Comparison of ENCODE assay signal across 22 cellular contexts in genomic region chr19:10683064-10683426, GRCh38. TPM values are rescaled to one million over a fixed set of nuclear protein-coding genes. Genes with fewer than 3 reads are reported as not detected.
DNase-seq lines count a peak whose midpoint lies in the region; ATAC-seq and TF ChIP-seq lines count a peak whose summit lies in the region.
"Had no signal": no experiment of that assay in that cellular context is flagged by ENCODE, and none has a peak within 500 bp of the region (broad histone marks: within the 10 kb centered on the region; RNA-seq: fewer than 3 reads in every experiment).

No MANE protein-coding gene starts in this region.

- H3F3A ChIP-seq in GM23338 (replicated peaks; ENCODE audit: low read depth) = peaks cover 76% of the 10 kb centered on the region

- TF ChIP-seq CTCF in GM23338 (conservative IDR thresholded peaks at IDR 0.05; ENCODE audit: low read depth in 2 of 2) (no peak), RWPE1 (conservative IDR thresholded peaks at IDR 0.05; ENCODE audit: low read depth) (no peak), endodermal cell (conservative IDR thresholded peaks at IDR 0.05) (no peak), progenitor cell of endocrine pancreas (IDR thresholded peaks at IDR 0.05; ENCODE audit: unreplicated experiment) (no peak)

- H3K4me3 Mint-ChIP-seq in GM23338 = no peak overlapping the region
- no peak overlapping the region for H3K4me3 Mint-ChIP-seq in endodermal cell
- no peak overlapping the region for H3K4me3 Mint-ChIP-seq in progenitor cell of endocrine pancreas (ENCODE audit: low read depth)
- H3K4me3 Mint-ChIP-seq: CD4-positive, alpha-beta memory T cell; IgD-negative memory B cell had no signal

- H3K27me3 Mint-ChIP-seq in GM23338 (ENCODE audit: insufficient read depth, low read depth, poor library complexity) (peaks cover 29% of the 10 kb centered on the region), endodermal cell (ENCODE audit: insufficient read depth) (no peaks in the 10 kb centered on the region), progenitor cell of endocrine pancreas (no peaks in the 10 kb centered on the region)
- H3K27me3 Mint-ChIP-seq: CD4-positive, alpha-beta memory T cell; IgD-negative memory B cell had no signal

- ATAC-seq in GM23338 = no peak; the same call in 2 of the 3 replicates
- ATAC-seq in aorta (ENCODE audit: low FRiP score) = no peak
- no peak for ATAC-seq in GM21381 (IDR thresholded peaks at IDR 0.05; ENCODE audit: unreplicated experiment)

- no peaks in the 10 kb centered on the region for H3K9me2 ChIP-seq in GM23338 (ENCODE audit: insufficient read depth)

- H3K9me3 ChIP-seq in endodermal cell (ENCODE audit: control insufficient read depth, low read length) (no peaks in the 10 kb centered on the region), aorta (ENCODE audit: control insufficient read depth, low read length) (no peaks in the 10 kb centered on the region)

- peaks cover 68% of the 10 kb centered on the region for H3K79me2 ChIP-seq in GM23338 (replicated peaks; ENCODE audit: insufficient read depth)

- H2AFZ ChIP-seq in GM23338 = no peak overlapping the region
- H2AFZ ChIP-seq: PC-9 had no signal

- peaks cover 97% of the 10 kb centered on the region for H3K36me3 Mint-ChIP-seq in GM23338 (ENCODE audit: low read depth)
- peaks cover 85% of the 10 kb centered on the region for H3K36me3 Mint-ChIP-seq in endodermal cell (ENCODE audit: low read depth)
- H3K36me3 Mint-ChIP-seq in progenitor cell of endocrine pancreas (ENCODE audit: insufficient read depth) = peaks cover 15% of the 10 kb centered on the region

- H3K4me3 ChIP-seq in GM23338 = no peak overlapping the region
- H3K4me3 ChIP-seq in endodermal cell (ENCODE audit: low read length) = no peak overlapping the region
- no peak overlapping the region for H3K4me3 ChIP-seq in aorta (ENCODE audit: low read length in 2 of 2)
- H3K4me3 ChIP-seq: PC-9 had no signal

- H3K9me3 Mint-ChIP-seq in GM23338 = peaks cover 2% of the 10 kb centered on the region; the same call in 1 of the 3 replicates
- H3K9me3 Mint-ChIP-seq in endodermal cell = no peaks in the 10 kb centered on the region
- H3K9me3 Mint-ChIP-seq in progenitor cell of endocrine pancreas (ENCODE audit: low read depth) = no peaks in the 10 kb centered on the region
- H3K9me3 Mint-ChIP-seq: CD4-positive, alpha-beta memory T cell had no signal

- H3K27me3 ChIP-seq in GM23338 (ENCODE audit: insufficient read depth) (no peaks in the 10 kb centered on the region), endodermal cell (ENCODE audit: control insufficient read depth, insufficient read depth, low read length, poor library complexity, severe bottlenecking) (no peaks in the 10 kb centered on the region), aorta (ENCODE audit: control insufficient read depth in 1 of 2, insufficient read depth in 2 of 2, low read length in 1 of 2) (no peaks in the 10 kb centered on the region)

- peaks cover 60% of the 10 kb centered on the region for H4K20me1 ChIP-seq in GM23338 (replicated peaks; ENCODE audit: insufficient read depth)

- DNase-seq in GM23338 (ENCODE audit: low spot score) (no peak), RWPE1 (ENCODE audit: low spot score) (no peak), endodermal cell (no peak), progenitor cell of endocrine pancreas (ENCODE audit: low spot score, unreplicated experiment) (no peak), aorta (no peak)
- no peak for DNase-seq in activated effector memory CD4-positive, alpha-beta T cell treated with anti-CD3 and anti-CD28 coated beads, Interleukin-2, amount 50 U/mL, for 16 hours
- DNase-seq: AML-193; C1 segment of cervical spinal cord; CD4-positive, alpha-beta memory T cell; COR-L47; MM.1S; NCI-H1048; NCI-H1417; NCI-H1694; NCI-H2029 treated with DMSO at 0.1 percent for 48 hours; NCI-H2227 treated with DMSO at 0.1 percent for 48 hours; NCI-H526 treated with DMSO at 0.1 percent for 48 hours; PC-9; SHP77 had no signal

- H3K4me1 Mint-ChIP-seq in GM23338 (no peaks in the 10 kb centered on the region), endodermal cell (no peaks in the 10 kb centered on the region), progenitor cell of endocrine pancreas (ENCODE audit: low read depth) (no peaks in the 10 kb centered on the region)
- H3K4me1 Mint-ChIP-seq: CD4-positive, alpha-beta memory T cell; IgD-negative memory B cell had no signal

- no peak overlapping the region for H3K9ac ChIP-seq in endodermal cell (ENCODE audit: extremely low read depth, low read length, poor library complexity, severe bottlenecking)
- H3K9ac ChIP-seq: KMS-11 had no signal

- CTCF ChIA-PET in RWPE1 (lab: Yijun Ruan, JAX) = interaction anchor here (0.6 to 0.7 kb wide), 2 partner anchors 35 to 243 kb away, joined by 3 to 6 read pairs; partner anchors contain the start of gene DNM2

- 85 to 95% methylated on average over 14 to 15 of the region's 15 CpGs for WGBS in endodermal cell (ENCODE audit: insufficient coverage in 1 of 2, insufficient read length in 1 of 2), 2 experiments
- WGBS in aorta, 2 donors = 84 to 85% methylated on average over 15 of the region's 15 CpGs

- H3K27ac Mint-ChIP-seq in GM23338 = no peak overlapping the region
- H3K27ac Mint-ChIP-seq in endodermal cell = peak overlapping the region; percentile 48
- H3K27ac Mint-ChIP-seq in progenitor cell of endocrine pancreas = peak overlapping the region; percentile 29
- H3K27ac Mint-ChIP-seq: CD4-positive, alpha-beta memory T cell had no signal

- H3K4me2 ChIP-seq in GM23338 = no peak overlapping the region
- H3K4me2 ChIP-seq: KMS-11, PC-9 had no signal

- intact Hi-C loops in aorta (cut with DNase I) = no loop called here

- H3K27ac ChIP-seq in GM23338 (ENCODE audit: low read depth) (peak overlapping the region; percentile 59; the same call in 1 of the 2 replicates), RWPE1 (peak overlapping the region; percentile 23), endodermal cell (ENCODE audit: low read depth, low read length) (no peak overlapping the region), aorta (ENCODE audit: low read depth in 1 of 2, low read length in 2 of 2) (no peak overlapping the region)
- H3K27ac ChIP-seq: KMS-11, PC-9 had no signal

- POLR2A ChIA-PET in RWPE1 (lab: Yijun Ruan, JAX; ENCODE audit: low non-redundant PET) = no interaction called here

- H3K4me1 ChIP-seq in GM23338 (ENCODE audit: insufficient read depth) (no peaks in the 10 kb centered on the region), endodermal cell (ENCODE audit: control insufficient read depth, insufficient read depth, low read length) (no peaks in the 10 kb centered on the region), aorta (ENCODE audit: control insufficient read depth in 1 of 2, insufficient read depth in 2 of 2, low read length in 2 of 2) (no peaks in the 10 kb centered on the region)

- peaks cover 93% of the 10 kb centered on the region for H3K36me3 ChIP-seq in GM23338 (ENCODE audit: insufficient read depth)
- H3K36me3 ChIP-seq in endodermal cell (ENCODE audit: control insufficient read depth, insufficient read depth, low read length) = peaks cover 97% of the 10 kb centered on the region
- peaks cover 0 to 15% of the 10 kb centered on the region in 2 donors for H3K36me3 ChIP-seq in aorta (ENCODE audit: control insufficient read depth in 1 of 2, insufficient read depth in 2 of 2, low read length in 1 of 2)

TF ChIP-seq in GM23338, 12 proteins besides CTCF, POLR2A, EP300 and RAD21 (continues in another document):
- TF ChIP-seq ZNF331 (CRISPR knock-in tag; IDR thresholded peaks at IDR 0.05; ENCODE audit: low read depth) (no peak), EZH2phosphoT487 (IDR thresholded peaks at IDR 0.05; ENCODE audit: unreplicated experiment) (no peak)

RNA-seq across cellular contexts. Expression of gene QTRT1, which starts 18.2 kb away (rescaled TPM):
- total RNA-seq in GM23338 (2014; rRNA removed; shearing (Covaris generic)) = 54.5 and 61.2 TPM in 2 replicates
- polyA plus RNA-seq in GM23338 (2016; fragmentation: Nextera tagmentation; extraction: Ambion mirVana) (77.4 and 83.5 TPM in 2 replicates), aorta (100 to 1,000 TPM in 1 of 2 donors, 10 to 100 TPM in 1; 54.2 to 243 TPM)
- total RNA-seq in endodermal cell (10 to 100 TPM; 36.8 to 40.0 TPM), progenitor cell of endocrine pancreas (53.9 and 59.3 TPM in 2 replicates), aorta (10 to 100 TPM; 25.0 to 31.5 TPM)
- 30.3 TPM for polyA plus RNA-seq in endodermal cell (2013, experiment 1 of 2)
- polyA plus RNA-seq in endodermal cell (2013, experiment 2 of 2) = 30.3 TPM

RNA-seq across cellular contexts. Expression of gene ILF3, which starts 28.9 kb away (rescaled TPM):
- total RNA-seq in GM23338 (2014; rRNA removed; shearing (Covaris generic)) = 544 and 573 TPM in 2 replicates
- polyA plus RNA-seq in GM23338 (2016; fragmentation: Nextera tagmentation; extraction: Ambion mirVana) (616 and 625 TPM in 2 replicates), aorta (100 to 1,000 TPM in 1 of 2 donors, 10 to 100 TPM in 1; 40.2 to 111 TPM)
- total RNA-seq in endodermal cell (100 to 1,000 TPM; 625 to 629 TPM), progenitor cell of endocrine pancreas (761 and 784 TPM in 2 replicates), aorta (100 to 1,000 TPM; 168 to 190 TPM)
- polyA plus RNA-seq in endodermal cell (2013, experiment 1 of 2) = 488 TPM
- 451 TPM for polyA plus RNA-seq in endodermal cell (2013, experiment 2 of 2)

RNA-seq across cellular contexts. Expression of gene DNM2, which starts 34.8 kb away (rescaled TPM):
- total RNA-seq in GM23338 (2014; rRNA removed; shearing (Covaris generic)) = 107 and 138 TPM in 2 replicates
- 40.0 and 40.7 TPM in 2 replicates for polyA plus RNA-seq in GM23338 (2016; fragmentation: Nextera tagmentation; extraction: Ambion mirVana)
- 100 to 1,000 TPM; 118 to 136 TPM for total RNA-seq in endodermal cell
- polyA plus RNA-seq in endodermal cell (2013, experiment 1 of 2) = 79.4 TPM
- polyA plus RNA-seq in endodermal cell (2013, experiment 2 of 2) = 78.8 TPM
- 124 and 127 TPM in 2 replicates for total RNA-seq in progenitor cell of endocrine pancreas
- total RNA-seq in aorta = 100 to 1,000 TPM; 118 to 160 TPM
- 10 to 100 TPM; 51.7 to 89.7 TPM for polyA plus RNA-seq in aorta

RNA-seq across cellular contexts. Expression of gene SLC44A2, which starts 57.7 kb away (rescaled TPM):
- total RNA-seq in GM23338 (2014; rRNA removed; shearing (Covaris generic)) = 62.2 and 65.0 TPM in 2 replicates
- polyA plus RNA-seq in GM23338 (2016; fragmentation: Nextera tagmentation; extraction: Ambion mirVana) = 41.2 and 43.2 TPM in 2 replicates
- 100 to 1,000 TPM; 106 to 240 TPM for total RNA-seq in endodermal cell
- 160 TPM for polyA plus RNA-seq in endodermal cell (2013, experiment 1 of 2)
- polyA plus RNA-seq in endodermal cell (2013, experiment 2 of 2) = 130 TPM
- total RNA-seq in progenitor cell of endocrine pancreas = 159 and 164 TPM in 2 replicates
- 100 to 1,000 TPM; 158 to 176 TPM for total RNA-seq in aorta
- polyA plus RNA-seq in aorta = 100 to 1,000 TPM in 1 of 2 donors, 10 to 100 TPM in 1; 30.9 to 146 TPM

Comparison
In these comparisons a context has a peak if more than half of its experiments do, and no peak if none do; other contexts are left out.
1. H3K27ac ChIP-seq: peak in GM23338 (single experiment) and RWPE1 (single experiment); none in endodermal cell (single experiment) and aorta (0 of 2).